Comparison of ENCODE assay signal across 17 cellular contexts in genomic region chr5:58184910-58185309, GRCh38.
A peak's percentile ranks its signal among the peaks of the same experiment; 100 is the strongest.
DNase-seq lines count a peak whose midpoint lies in the region; ATAC-seq and TF ChIP-seq lines count a peak whose summit lies in the region.
"Had no signal": no experiment of that assay in that cellular context is flagged by ENCODE, and none has a peak within 500 bp of the region (broad histone marks: within the 10 kb centered on the region; RNA-seq: fewer than 3 reads in every experiment).

No MANE protein-coding gene starts in this region.

- no peak overlapping the region for H3K4me3 Mint-ChIP-seq in CD4-positive, alpha-beta memory T cell
- H3K4me3 Mint-ChIP-seq: activated CD4-positive, alpha-beta T cell treated with anti-CD3 and anti-CD28 coated beads for 36 hours; activated T-cell treated with anti-CD3 and anti-CD28 coated beads, Interleukin-2, amount 50 U/mL, for 72 hours; nephron progenitor cell; stimulated activated naive CD8-positive, alpha-beta T cell treated with anti-CD3 and anti-CD28 coated beads, Interleukin-15, amount 100 ng/mL, for 72 hours; T-helper 17 cell had no signal

- H3K36me3 Mint-ChIP-seq in CD4-positive, alpha-beta memory T cell = no peaks in the 10 kb centered on the region

- peaks cover 0 to 1% of the 10 kb centered on the region in 2 donors for H3K27me3 Mint-ChIP-seq in CD4-positive, alpha-beta memory T cell
- H3K27me3 Mint-ChIP-seq: stimulated activated naive CD8-positive, alpha-beta T cell treated with anti-CD3 and anti-CD28 coated beads, Interleukin-15, amount 100 ng/mL, for 72 hours had no signal

- H3K9me3 Mint-ChIP-seq in CD4-positive, alpha-beta memory T cell = peaks cover 0 to 2% (median 0%) of the 10 kb centered on the region in 8 donors
- H3K9me3 Mint-ChIP-seq: activated T-cell treated with anti-CD3 and anti-CD28 coated beads, Interleukin-2, amount 50 U/mL, for 72 hours; nephron progenitor cell; stimulated activated naive CD8-positive, alpha-beta T cell treated with anti-CD3 and anti-CD28 coated beads, Interleukin-15, amount 100 ng/mL, for 72 hours had no signal

- H3K9me3 ChIP-seq in CD4-positive, alpha-beta memory T cell (ENCODE audit: control insufficient read depth in 1 of 2, low read length in 2 of 2) = no peaks in the 10 kb centered on the region
- H3K9me3 ChIP-seq: ascending aorta, left lung, sigmoid colon had no signal

- no peaks in the 10 kb centered on the region for H3K27me3 ChIP-seq in CD4-positive, alpha-beta memory T cell (ENCODE audit: insufficient read depth, low read length)
- H3K27me3 ChIP-seq: ascending aorta, left lung, sigmoid colon had no signal

- intact Hi-C loops in CD4-positive, alpha-beta memory T cell (cut with micrococcal nuclease) = no loop called here

- no peak for TF ChIP-seq CTCF in retinal pigment epithelial cell (conservative IDR thresholded peaks at IDR 0.05; ENCODE audit: low read depth, low read length)

- DNase-seq in GM03348 (ENCODE audit: low spot score) = peak; percentile 39
- peak; percentile 53 for DNase-seq in RPMI7951 (ENCODE audit: low read depth)
- DNase-seq in epithelial cell of prostate (ENCODE audit: low read depth, low spot score) = peak; percentile 20
- DNase-seq in retinal pigment epithelial cell (ENCODE audit: low read depth) = peak; percentile 59
- DNase-seq in NCI-H510A (lab: John Stamatoyannopoulos, UW) = no peak
- no peak for DNase-seq in CD4-positive, alpha-beta memory T cell
- DNase-seq: activated CD4-positive, alpha-beta T cell treated with anti-CD3 and anti-CD28 coated beads for 36 hours; activated T-cell treated with anti-CD3 and anti-CD28 coated beads, Interleukin-2, amount 50 U/mL, for 72 hours; effector CD4-positive, alpha-beta T cell; left lung; nephron progenitor cell; sigmoid colon; stimulated activated naive CD8-positive, alpha-beta T cell treated with anti-CD3 and anti-CD28 coated beads, Interleukin-15, amount 100 ng/mL, for 72 hours; T-helper 17 cell had no signal

- POLR2A ChIA-PET in CD4-positive, alpha-beta memory T cell (lab: Charles Lee; ENCODE audit: partially characterized antibody) = no interaction called here

- H3K27ac ChIP-seq in epithelial cell of prostate = peak overlapping the region; percentile 34
- no peak overlapping the region for H3K27ac ChIP-seq in CD4-positive, alpha-beta memory T cell (ENCODE audit: low read depth, low read length)
- H3K27ac ChIP-seq: ascending aorta, left lung, sigmoid colon had no signal

- no peaks in the 10 kb centered on the region for H3K36me3 ChIP-seq in CD4-positive, alpha-beta memory T cell (ENCODE audit: insufficient read depth, low read length)
- H3K36me3 ChIP-seq: ascending aorta, left lung, sigmoid colon had no signal

- CTCF ChIA-PET in CD4-positive, alpha-beta memory T cell (lab: Charles Lee; ENCODE audit: partially characterized antibody) = no interaction called here

- H3K4me1 ChIP-seq in CD4-positive, alpha-beta memory T cell (ENCODE audit: insufficient read depth, low read length) = no peaks in the 10 kb centered on the region
- H3K4me1 ChIP-seq: left lung had no signal

- no peak overlapping the region for H3K27ac Mint-ChIP-seq in CD4-positive, alpha-beta memory T cell
- H3K27ac Mint-ChIP-seq: activated CD4-positive, alpha-beta T cell treated with anti-CD3 and anti-CD28 coated beads for 36 hours; activated T-cell treated with anti-CD3 and anti-CD28 coated beads, Interleukin-2, amount 50 U/mL, for 72 hours; nephron progenitor cell; stimulated activated naive CD8-positive, alpha-beta T cell treated with anti-CD3 and anti-CD28 coated beads, Interleukin-15, amount 100 ng/mL, for 72 hours; T-helper 17 cell had no signal

- H3K4me1 Mint-ChIP-seq in CD4-positive, alpha-beta memory T cell = no peaks in the 10 kb centered on the region
- H3K4me1 Mint-ChIP-seq: activated CD4-positive, alpha-beta T cell treated with anti-CD3 and anti-CD28 coated beads for 36 hours; stimulated activated naive CD8-positive, alpha-beta T cell treated with anti-CD3 and anti-CD28 coated beads, Interleukin-15, amount 100 ng/mL, for 72 hours; T-helper 17 cell had no signal

- no peak overlapping the region for H3K4me3 ChIP-seq in retinal pigment epithelial cell (ENCODE audit: low read length)
- H3K4me3 ChIP-seq in CD4-positive, alpha-beta memory T cell (ENCODE audit: low read length in 2 of 2) = no peak overlapping the region
- H3K4me3 ChIP-seq: ascending aorta, left lung, sigmoid colon had no signal

- no peak for ATAC-seq in GM19023 (IDR thresholded peaks at IDR 0.05; ENCODE audit: unreplicated experiment)
- ATAC-seq in HG03354 (IDR thresholded peaks at IDR 0.05; ENCODE audit: poor library complexity, severe bottlenecking, unreplicated experiment) = no peak
- ATAC-seq: activated CD4-positive, alpha-beta T cell treated with anti-CD3 and anti-CD28 coated beads for 36 hours; activated T-cell treated with anti-CD3 and anti-CD28 coated beads, Interleukin-2, amount 50 U/mL, for 72 hours; left lung; stimulated activated naive CD8-positive, alpha-beta T cell treated with anti-CD3 and anti-CD28 coated beads, Interleukin-15, amount 100 ng/mL, for 72 hours; T-helper 17 cell had no signal

Comparison
In these comparisons a context has a peak if more than half of its experiments do, and no peak if none do; other contexts are left out.
1. DNase-seq: peak in GM03348 (single experiment), RPMI7951 (single experiment), epithelial cell of prostate (single experiment) and retinal pigment epithelial cell (single experiment); none in NCI-H510A (single experiment) and CD4-positive, alpha-beta memory T cell (0 of 5).